8 cellular contexts compared by ENCODE assay signal in the genomic region with DNA sequence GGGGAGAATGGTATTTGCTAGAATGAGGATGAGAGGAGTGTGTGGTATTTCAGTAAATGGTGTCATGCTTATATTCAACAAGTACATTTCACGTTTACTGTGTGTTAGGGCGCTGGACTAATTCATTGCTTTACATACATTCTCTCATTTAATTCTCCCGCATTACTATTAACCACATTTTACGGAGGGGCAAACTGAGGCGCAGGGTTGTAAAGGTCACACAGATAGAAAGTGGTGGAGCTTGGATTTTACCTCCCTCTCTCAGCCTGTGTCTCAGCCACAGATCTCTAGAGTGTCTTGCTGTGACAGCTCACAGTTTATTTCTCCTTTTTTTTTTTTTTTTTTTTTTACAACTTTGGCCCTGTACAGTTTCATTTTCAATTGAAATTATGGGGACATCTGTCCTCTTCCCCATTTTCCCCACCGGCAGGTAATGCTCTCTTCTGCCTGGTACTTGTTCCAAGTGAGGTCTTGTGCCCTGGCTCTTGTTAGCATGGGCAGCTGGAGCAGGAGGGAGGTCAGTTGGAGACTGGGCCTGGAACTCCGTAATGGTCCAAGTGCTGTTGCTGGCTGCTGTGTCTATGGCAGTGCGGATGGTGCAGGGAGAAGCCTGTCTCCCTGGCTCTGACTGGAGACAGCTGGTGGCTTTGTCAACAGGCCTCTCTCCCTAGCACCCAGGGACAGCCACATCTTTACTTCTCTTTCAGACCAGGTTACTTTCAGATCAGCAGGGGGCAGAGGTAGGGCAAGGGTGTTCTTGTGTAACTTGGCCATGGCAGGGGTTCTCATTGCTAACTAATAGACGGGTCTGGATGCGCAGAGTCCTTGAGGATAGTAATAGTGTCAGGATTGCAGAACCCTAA.
DNase-seq lines count a peak whose midpoint lies in the region; ATAC-seq and TF ChIP-seq lines count a peak whose summit lies in the region.

No MANE protein-coding gene starts in this region.

- H3K27ac Mint-ChIP-seq in T-helper 2 cell treated with Interferon-gamma antibody and Interleukin-4, amounts not matched to agents 5 μg/mL and 100 μg/mL, for 36 hours, result no peak overlapping the region

- peak; percentile 41 for TF ChIP-seq CTCF in retinal pigment epithelial cell (conservative IDR thresholded peaks at IDR 0.05; ENCODE audit: low read depth, low read length)

- H3K4me1 Mint-ChIP-seq in T-helper 2 cell treated with Interferon-gamma antibody and Interleukin-4, amounts not matched to agents 5 μg/mL and 100 μg/mL, for 36 hours (ENCODE audit: low read depth), result peaks cover 6% of the 10 kb centered on the region

- no peaks in the 10 kb centered on the region for H3K36me3 Mint-ChIP-seq in T-helper 2 cell treated with Interferon-gamma antibody and Interleukin-4, amounts not matched to agents 5 μg/mL and 100 μg/mL, for 36 hours (ENCODE audit: low read depth)

- DNase-seq in T-helper 2 cell treated with Interferon-gamma antibody and Interleukin-4, amounts not matched to agents 5 μg/mL and 100 μg/mL, for 36 hours (ENCODE audit: low spot score), result no peak
- DNase-seq in T-helper 2 cell (no peak), NAMALWA (ENCODE audit: low spot score) (peak; percentile 64), amniotic epithelial cell (ENCODE audit: low read depth) (peak; percentile 47), hippocampal formation (lab: John Stamatoyannopoulos, UW) (peak; percentile 42 to 63), retinal pigment epithelial cell (ENCODE audit: low read depth) (no peak), GM03348 (ENCODE audit: low spot score) (no peak)

- peaks cover 28% of the 10 kb centered on the region for H3K27me3 Mint-ChIP-seq in T-helper 2 cell treated with Interferon-gamma antibody and Interleukin-4, amounts not matched to agents 5 μg/mL and 100 μg/mL, for 36 hours (ENCODE audit: low read depth)

- ATAC-seq in HG02763 (IDR thresholded peaks at IDR 0.05; ENCODE audit: unreplicated experiment), result no peak

- H3K4me3 Mint-ChIP-seq in T-helper 2 cell treated with Interferon-gamma antibody and Interleukin-4, amounts not matched to agents 5 μg/mL and 100 μg/mL, for 36 hours, result peak overlapping the region; percentile 44

- H3K9me3 Mint-ChIP-seq in T-helper 2 cell treated with Interferon-gamma antibody and Interleukin-4, amounts not matched to agents 5 μg/mL and 100 μg/mL, for 36 hours, result no peaks in the 10 kb centered on the region

- H3K4me3 ChIP-seq in retinal pigment epithelial cell (ENCODE audit: low read length), result peak overlapping the region; percentile 80

Comparison
In these comparisons a context has a peak if more than half of its experiments do, and no peak if none do; other contexts are left out.
1. DNase-seq: peak in NAMALWA (single experiment), amniotic epithelial cell (single experiment) and hippocampal formation (2 of 2); none in T-helper 2 cell treated with Interferon-gamma antibody and Interleukin-4, amounts not matched to agents 5 μg/mL and 100 μg/mL, for 36 hours (single experiment), T-helper 2 cell (0 of 5), retinal pigment epithelial cell (single experiment) and GM03348 (single experiment).